In the genomic region with DNA sequence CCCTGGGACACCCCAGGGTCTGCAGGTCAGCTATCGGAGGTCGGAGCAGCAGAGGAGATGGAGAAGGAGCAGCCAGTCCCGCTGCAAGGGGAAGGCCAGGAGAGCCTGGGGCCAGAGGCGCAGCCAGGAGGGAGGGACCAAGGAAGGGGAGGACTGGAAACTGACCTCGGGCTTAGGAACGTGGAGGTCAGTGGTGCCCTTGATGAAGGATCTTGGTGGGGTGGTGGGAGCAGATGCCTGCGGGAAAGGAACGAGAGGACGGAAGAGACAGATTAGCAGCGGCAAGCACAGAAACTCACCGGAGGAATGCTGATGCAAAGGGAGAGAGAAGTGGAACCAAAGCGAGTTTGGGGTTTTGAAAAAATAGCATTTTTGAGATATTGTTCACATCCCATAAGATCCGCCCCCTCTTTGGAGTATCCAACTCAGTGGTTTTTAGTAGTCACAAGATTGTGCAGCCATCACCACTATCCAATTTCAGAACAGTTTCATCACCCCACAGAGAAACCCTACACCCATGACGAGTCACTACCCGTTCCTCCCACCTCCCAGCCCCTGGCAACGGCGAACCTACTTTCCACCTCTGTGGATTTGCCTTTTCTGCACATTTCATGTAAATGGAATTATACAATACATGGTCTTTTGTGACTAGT, we compare ENCODE assay signal across 9 cellular contexts. TPM values are rescaled to one million over a fixed set of nuclear protein-coding genes. Genes with fewer than 3 reads are reported as not detected.
A peak's percentile ranks its signal among the peaks of the same experiment; 100 is the strongest.
DNase-seq lines count a peak whose midpoint lies in the region; ATAC-seq, FAIRE-seq and TF ChIP-seq lines count a peak whose summit lies in the region.
"Had no signal": no experiment of that assay in that cellular context is flagged by ENCODE, and none has a peak within 500 bp of the region (broad histone marks: within the 10 kb centered on the region; RNA-seq: fewer than 3 reads in every experiment).

No MANE protein-coding gene starts in this region.

- WGBS in heart right ventricle, 2 donors = 73 to 80% methylated on average over 17 of the region's 17 CpGs

- peak; percentile 61 for FAIRE-seq in urothelium cell line (lab: Jason Lieb, UNC)

- no peak overlapping the region for H3K4me3 Mint-ChIP-seq in Calu3 (ENCODE audit: low read depth, unreplicated experiment)

- intact Hi-C loops in heart right ventricle (cut with DNase I) = no loop called here
- intact Hi-C loops in Right ventricle myocardium superior (cut with DNase I) = no loop called here
- intact Hi-C loops in left lung (cut with DNase I) = no loop called here
- intact Hi-C loops in Calu3 (cut with micrococcal nuclease; ENCODE audit: unreplicated experiment) = no loop called here

- ATAC-seq in heart right ventricle = peak in 7 of 8 donors; percentile 27 to 78 (median 48)
- ATAC-seq in Right ventricle myocardium superior (ENCODE audit: poor library complexity) = no peak
- ATAC-seq in activated naive CD4-positive, alpha-beta T cell treated with anti-CD3 and anti-CD28 coated beads, Interleukin-2, amount 50 U/mL, for 72 hours = peak; percentile 89 to 90
- ATAC-seq in left lung = peak; percentile 82

- peaks cover 4 to 7% of the 10 kb centered on the region in 2 donors for H3K9me3 Mint-ChIP-seq in activated naive CD4-positive, alpha-beta T cell treated with anti-CD3 and anti-CD28 coated beads, Interleukin-2, amount 50 U/mL, for 72 hours
- peaks cover 3% of the 10 kb centered on the region for H3K9me3 Mint-ChIP-seq in Calu3 (ENCODE audit: low read depth, unreplicated experiment)

- no peaks in the 10 kb centered on the region for H3K27me3 ChIP-seq in heart right ventricle
- no peaks in the 10 kb centered on the region for H3K27me3 ChIP-seq in left lung

- no TSS peak for BruUV-seq in Calu3 (replicated peaks; lab: Mats Ljungman, UMichigan)

- H3K4me1 ChIP-seq in heart right ventricle (peaks cover 0 to 14% (median 3%) of the 10 kb centered on the region in 9 donors), left lung (no peaks in the 10 kb centered on the region)

- H3K36me3 Mint-ChIP-seq in activated naive CD4-positive, alpha-beta T cell treated with anti-CD3 and anti-CD28 coated beads, Interleukin-2, amount 50 U/mL, for 72 hours = peaks cover 0 to 26% of the 10 kb centered on the region in 2 donors
- no peaks in the 10 kb centered on the region for H3K36me3 Mint-ChIP-seq in Calu3 (ENCODE audit: insufficient read depth, unreplicated experiment)

- H3K36me3 ChIP-seq in heart right ventricle (no peaks in the 10 kb centered on the region), left lung (no peaks in the 10 kb centered on the region)

- DNase-seq in heart right ventricle (no peak), Right ventricle myocardium superior (no peak), left lung (peak; percentile 65 to 70), urothelium cell line (ENCODE audit: low spot score) (peak; percentile 82), NCI-H1417 treated with DMSO at 0.1 percent for 48 hours (lab: John Stamatoyannopoulos, UW) (no peak), Calu3 (no peak), DMS53 treated with DMSO at 0.1 percent for 48 hours (lab: John Stamatoyannopoulos, UW; ENCODE audit: unreplicated experiment) (no peak)
- no peak for DNase-seq in activated naive CD4-positive, alpha-beta T cell treated with anti-CD3 and anti-CD28 coated beads, Interleukin-2, amount 50 U/mL, for 72 hours (ENCODE audit: low spot score in 2 of 2)
- DNase-seq: NCI-H1092 treated with DMSO at 0.1 percent for 48 hours had no signal

- H3K27ac Mint-ChIP-seq in activated naive CD4-positive, alpha-beta T cell treated with anti-CD3 and anti-CD28 coated beads, Interleukin-2, amount 50 U/mL, for 72 hours = peak overlapping the region; percentile 49 to 88
- no peak overlapping the region for H3K27ac Mint-ChIP-seq in Calu3 (ENCODE audit: unreplicated experiment)

- CTCF ChIA-PET in Calu3 (lab: Charles Lee) = interaction anchor here (0.6 to 0.7 kb wide), 2 partner anchors 23 to 43 kb away, joined by 3 read pairs; no protein-coding TSS in a partner anchor

- H3K4me3 ChIP-seq in heart right ventricle (no peak overlapping the region), left lung (no peak overlapping the region)

- TF ChIP-seq CTCF in heart right ventricle (IDR thresholded peaks at IDR 0.05) = no peak
- no peak for TF ChIP-seq CTCF in left lung (IDR thresholded peaks at IDR 0.05)
- no peak for TF ChIP-seq CTCF in Calu3 (IDR thresholded peaks at IDR 0.05; ENCODE audit: unreplicated experiment)

- H3K27ac ChIP-seq in heart right ventricle (no peak overlapping the region), left lung (peak overlapping the region in 1 of 2 donors; percentile 75)

- peaks cover 43% of the 10 kb centered on the region for H3K27me3 Mint-ChIP-seq in Calu3 (ENCODE audit: unreplicated experiment)

- H3K4me1 Mint-ChIP-seq in Calu3 (ENCODE audit: low read depth, unreplicated experiment) = no peaks in the 10 kb centered on the region

- peaks cover 0 to 12% (median 8%) of the 10 kb centered on the region in 11 donors for H3K9me3 ChIP-seq in heart right ventricle
- H3K9me3 ChIP-seq in left lung = peaks cover 0 to 10% of the 10 kb centered on the region in 2 donors

RNA-seq across cellular contexts. Expression of gene PLEKHF1, which starts 22.1 kb away (rescaled TPM):
- 10 to 100 TPM in 9 of 10 donors, 1 to 10 TPM in 1; 7.0 to 38.8 (median 16.5) TPM for total RNA-seq in heart right ventricle
- polyA plus RNA-seq in heart right ventricle = 10 to 100 TPM; 38.8 to 47.9 TPM
- 39.9 TPM for total RNA-seq in Right ventricle myocardium superior
- total RNA-seq in activated naive CD4-positive, alpha-beta T cell treated with anti-CD3 and anti-CD28 coated beads, Interleukin-2, amount 50 U/mL, for 72 hours = 10 to 100 TPM; 24.3 to 29.7 TPM
- 1 to 10 TPM; 6.1 to 8.5 TPM for total RNA-seq in left lung
- 2.4 and 2.9 TPM in 2 replicates for total RNA-seq in Calu3 (2022)

RNA-seq across cellular contexts. Expression of gene C19orf12, which starts 27.7 kb away (rescaled TPM):
- total RNA-seq in heart right ventricle = 10 to 100 TPM; 30.3 to 83.3 (median 40.0) TPM
- 10 to 100 TPM; 26.7 to 34.8 TPM for polyA plus RNA-seq in heart right ventricle
- total RNA-seq in Right ventricle myocardium superior = 59.9 TPM
- 10 to 100 TPM; 30.9 to 33.9 TPM for total RNA-seq in activated naive CD4-positive, alpha-beta T cell treated with anti-CD3 and anti-CD28 coated beads, Interleukin-2, amount 50 U/mL, for 72 hours
- 10 to 100 TPM; 20.3 to 22.7 TPM for total RNA-seq in left lung
- total RNA-seq in Calu3 (2022) = 15.4 and 17.5 TPM in 2 replicates

Comparison
In these comparisons a context has a peak if more than half of its experiments do, and no peak if none do; other contexts are left out.
1. DNase-seq: peak in left lung (2 of 2) and urothelium cell line (single experiment); none in heart right ventricle (0 of 2), Right ventricle myocardium superior (single experiment), activated naive CD4-positive, alpha-beta T cell treated with anti-CD3 and anti-CD28 coated beads, Interleukin-2, amount 50 U/mL, for 72 hours (0 of 2), NCI-H1417 treated with DMSO at 0.1 percent for 48 hours (single experiment), Calu3 (single experiment) and DMS53 treated with DMSO at 0.1 percent for 48 hours (single experiment).